In genomic region chr11:120186799-120187591, GRCh38 we compare ENCODE assay signal across 9 cellular contexts. TPM values are rescaled to one million over a fixed set of nuclear protein-coding genes. Genes with fewer than 3 reads are reported as not detected.
DNase-seq lines count a peak whose midpoint lies in the region; ATAC-seq and TF ChIP-seq lines count a peak whose summit lies in the region.
"Had no signal": no experiment of that assay in that cellular context is flagged by ENCODE, and none has a peak within 500 bp of the region (broad histone marks: within the 10 kb centered on the region; RNA-seq: fewer than 3 reads in every experiment).

No MANE protein-coding gene starts in this region.

- ATAC-seq in GM21619 (IDR thresholded peaks at IDR 0.05; ENCODE audit: unreplicated experiment) = peak; percentile 70

- H3K9me3 Mint-ChIP-seq in Caco-2 (ENCODE audit: unreplicated experiment) = no peaks in the 10 kb centered on the region
- peaks cover 0 to 5% (median 0%) of the 10 kb centered on the region in 5 experiments for H3K9me3 Mint-ChIP-seq in brain
- H3K9me3 Mint-ChIP-seq: central memory CD8-positive, alpha-beta T cell had no signal

- peaks cover 71% of the 10 kb centered on the region for H3K4me1 ChIP-seq in Caco-2

- H3K4me1 Mint-ChIP-seq in Caco-2 (ENCODE audit: low read depth, unreplicated experiment) (peaks cover 44% of the 10 kb centered on the region), brain (peaks cover 89% of the 10 kb centered on the region)
- H3K4me1 Mint-ChIP-seq: central memory CD8-positive, alpha-beta T cell had no signal

- POLR2A ChIA-PET in Caco-2 (lab: Charles Lee) = no interaction called here

- BruUV-seq in Caco-2 (replicated peaks; lab: Mats Ljungman, UMichigan) = no TSS peak

- H3K27ac Mint-ChIP-seq in Caco-2 (ENCODE audit: unreplicated experiment) (peak overlapping the region; percentile 84), brain (peak overlapping the region; percentile 71 to 96 (median 91))

- no peak for TF ChIP-seq CTCF in Caco-2 (IDR thresholded peaks at IDR 0.05; ENCODE audit: insufficient read depth in 1 of 2, low read depth in 1 of 2, low read length in 1 of 2, severe bottlenecking in 1 of 2, unreplicated experiment in 1 of 2)
- no peak for TF ChIP-seq CTCF in brain (conservative IDR thresholded peaks at IDR 0.05)

- no peak overlapping the region for H3K4me3 Mint-ChIP-seq in Caco-2 (ENCODE audit: unreplicated experiment)
- peak overlapping the region in 3 of 5 experiments; percentile 62 to 68 (median 64) for H3K4me3 Mint-ChIP-seq in brain
- H3K4me3 Mint-ChIP-seq: central memory CD8-positive, alpha-beta T cell had no signal

- no peaks in the 10 kb centered on the region for H3K36me3 ChIP-seq in Caco-2 (ENCODE audit: control insufficient read depth, insufficient read depth, low read length)

- H3K27me3 Mint-ChIP-seq in Caco-2 (ENCODE audit: insufficient read depth, unreplicated experiment) = no peaks in the 10 kb centered on the region
- H3K27me3 Mint-ChIP-seq in brain = peaks cover 5% of the 10 kb centered on the region

- intact Hi-C loops in Caco-2 (cut with micrococcal nuclease; ENCODE audit: unreplicated experiment) = no loop called here

- DNase-seq in Caco-2 (peak in 1 of 2 experiments; percentile 36), mucosa of gallbladder (ENCODE audit: low spot score) (peak; percentile 38), superior temporal gyrus (ENCODE audit: extremely low spot score) (no peak), amniotic stem cell (lab: John Stamatoyannopoulos, UW) (no peak), nucleus accumbens (lab: John Stamatoyannopoulos, UW) (no peak), dedifferentiated amniotic fluid mesenchymal stem cell (ENCODE audit: extremely low spot score) (no peak)

- peaks cover 8% of the 10 kb centered on the region for H3K9me3 ChIP-seq in Caco-2

- CTCF ChIA-PET in Caco-2 (lab: Charles Lee) = no interaction called here

- H3K27me3 ChIP-seq in Caco-2 (replicated peaks; ENCODE audit: control insufficient read depth, insufficient read depth, low read length) = no peaks in the 10 kb centered on the region

- H3K36me3 Mint-ChIP-seq in Caco-2 (ENCODE audit: insufficient read depth, unreplicated experiment) (no peaks in the 10 kb centered on the region), brain (no peaks in the 10 kb centered on the region)

- no peak overlapping the region for H3K4me3 ChIP-seq in Caco-2 (ENCODE audit: low read depth, low read length)

RNA-seq across cellular contexts. Expression of gene OAF, which starts 23.8 kb away (rescaled TPM):
- total RNA-seq in Caco-2 (2022) = 30.3 and 31.3 TPM in 2 replicates
- polyA plus RNA-seq in brain (ENCODE audit: insufficient read depth, low read depth, low replicate concordance) = 13.7 TPM
- total RNA-seq in mucosa of gallbladder = 123 TPM

RNA-seq across cellular contexts. Expression of gene TRIM29, which starts 49.1 kb away (rescaled TPM):
- total RNA-seq in Caco-2 (2022) = 4.3 TPM in 2 replicates
- 2.5 TPM for polyA plus RNA-seq in brain (ENCODE audit: insufficient read depth, low read depth, low replicate concordance)
- total RNA-seq in mucosa of gallbladder = 13.5 TPM

RNA-seq across cellular contexts. Expression of gene POU2F3, which starts 52.9 kb away (rescaled TPM):
- total RNA-seq in Caco-2 (2022) = not detected in 2 replicates
- 0.58 TPM for polyA plus RNA-seq in brain (ENCODE audit: insufficient read depth, low read depth, low replicate concordance)
- 6.5 TPM for total RNA-seq in mucosa of gallbladder
